ENCODE assay signal across 13 cellular contexts in genomic region chr9:7813030-7813429, GRCh38. TPM values are rescaled to one million over a fixed set of nuclear protein-coding genes. Genes with fewer than 3 reads are reported as not detected.
DNase-seq lines count a peak whose midpoint lies in the region; ATAC-seq and TF ChIP-seq lines count a peak whose summit lies in the region.
"Had no signal": no experiment of that assay in that cellular context is flagged by ENCODE, and none has a peak within 500 bp of the region (broad histone marks: within the 10 kb centered on the region; RNA-seq: fewer than 3 reads in every experiment).

No MANE protein-coding gene starts in this region.

- H3K9ac ChIP-seq in Loucy (ENCODE audit: low read depth, low read length, poor library complexity, severe bottlenecking), result no peak overlapping the region
- H3K9ac ChIP-seq: GM23248 had no signal

- no peaks in the 10 kb centered on the region for H3K79me2 ChIP-seq in Loucy (ENCODE audit: insufficient read depth, low read length)

- no peaks in the 10 kb centered on the region for H4K20me1 ChIP-seq in Loucy (ENCODE audit: insufficient read depth, low read length, poor library complexity, severe bottlenecking)

- H3F3A ChIP-seq in Loucy (ENCODE audit: low read depth), result no peaks in the 10 kb centered on the region

- H3K27me3 Mint-ChIP-seq in activated T-helper 2 cell treated with anti-CD3 and anti-CD28 coated beads, Interferon-gamma antibody, Interleukin-2, Interleukin-4, amounts not matched to agents 10 μg/mL and 5 μg/mL and 100 μg/mL, durations not matched to agents 14 hours and 24 hours and 36 hours (ENCODE audit: low read depth), result peaks cover 9% of the 10 kb centered on the region

- ATAC-seq in left colon, result peak; percentile 70
- no peak for ATAC-seq in stimulated activated effector memory CD8-positive, alpha-beta T cell treated with anti-CD3 and anti-CD28 coated beads, Interleukin-12 subunit alpha, Interleukin-12 subunit beta, amount 100 ng/mL, for 72 hours

- H3K9me3 ChIP-seq in Loucy (ENCODE audit: insufficient read depth, low read depth, low read length), result no peaks in the 10 kb centered on the region
- H3K9me3 ChIP-seq: Caco-2 had no signal

- no peaks in the 10 kb centered on the region for H3K4me1 Mint-ChIP-seq in activated T-helper 2 cell treated with anti-CD3 and anti-CD28 coated beads, Interferon-gamma antibody, Interleukin-2, Interleukin-4, amounts not matched to agents 10 μg/mL and 5 μg/mL and 100 μg/mL, durations not matched to agents 14 hours and 24 hours and 36 hours (ENCODE audit: low read depth)
- no peaks in the 10 kb centered on the region for H3K4me1 Mint-ChIP-seq in stimulated activated effector memory CD8-positive, alpha-beta T cell treated with anti-CD3 and anti-CD28 coated beads, Interleukin-12 subunit alpha, Interleukin-12 subunit beta, amount 100 ng/mL, for 72 hours

- no peaks in the 10 kb centered on the region for H3K27me3 ChIP-seq in Loucy (ENCODE audit: insufficient read depth, low read length, poor library complexity, severe bottlenecking)

- no peaks in the 10 kb centered on the region for H3K9me3 Mint-ChIP-seq in activated T-helper 2 cell treated with anti-CD3 and anti-CD28 coated beads, Interferon-gamma antibody, Interleukin-2, Interleukin-4, amounts not matched to agents 10 μg/mL and 5 μg/mL and 100 μg/mL, durations not matched to agents 14 hours and 24 hours and 36 hours
- H3K9me3 Mint-ChIP-seq in stimulated activated effector memory CD8-positive, alpha-beta T cell treated with anti-CD3 and anti-CD28 coated beads, Interleukin-12 subunit alpha, Interleukin-12 subunit beta, amount 100 ng/mL, for 72 hours, result no peaks in the 10 kb centered on the region
- H3K9me3 Mint-ChIP-seq: CD4-positive, alpha-beta memory T cell had no signal

- peak; percentile 82 for DNase-seq in DMS79 treated with DMSO at 0.1 percent for 48 hours (lab: John Stamatoyannopoulos, UW)
- no peak for DNase-seq in left colon
- no peak for DNase-seq in activated T-helper 2 cell treated with anti-CD3 and anti-CD28 coated beads, Interferon-gamma antibody, Interleukin-2, Interleukin-4, amounts not matched to agents 10 μg/mL and 5 μg/mL and 100 μg/mL, durations not matched to agents 14 hours and 24 hours and 36 hours (ENCODE audit: low spot score)
- DNase-seq in stimulated activated effector memory CD8-positive, alpha-beta T cell treated with anti-CD3 and anti-CD28 coated beads, Interleukin-12 subunit alpha, Interleukin-12 subunit beta, amount 100 ng/mL, for 72 hours (ENCODE audit: low spot score in 2 of 2), result no peak
- no peak for DNase-seq in COLO829 (ENCODE audit: low spot score)
- DNase-seq: C1 segment of cervical spinal cord; Caco-2; CD4-positive, alpha-beta memory T cell; DMS153; GM23248; H7; HCEC 1CT had no signal

- H3K9me2 ChIP-seq in Loucy (replicated peaks; ENCODE audit: low read depth, low read length), result no peaks in the 10 kb centered on the region

- H3K4me3 ChIP-seq in Loucy (ENCODE audit: low read length, poor library complexity, severe bottlenecking), result no peak overlapping the region
- H3K4me3 ChIP-seq: GM23248 had no signal

- TF ChIP-seq CTCF in Loucy (conservative IDR thresholded peaks at IDR 0.05; ENCODE audit: low read length), result no peak

- H3K27ac Mint-ChIP-seq in activated T-helper 2 cell treated with anti-CD3 and anti-CD28 coated beads, Interferon-gamma antibody, Interleukin-2, Interleukin-4, amounts not matched to agents 10 μg/mL and 5 μg/mL and 100 μg/mL, durations not matched to agents 14 hours and 24 hours and 36 hours, result no peak overlapping the region
- no peak overlapping the region for H3K27ac Mint-ChIP-seq in stimulated activated effector memory CD8-positive, alpha-beta T cell treated with anti-CD3 and anti-CD28 coated beads, Interleukin-12 subunit alpha, Interleukin-12 subunit beta, amount 100 ng/mL, for 72 hours
- H3K27ac Mint-ChIP-seq: CD4-positive, alpha-beta memory T cell had no signal

- H3K36me3 Mint-ChIP-seq in activated T-helper 2 cell treated with anti-CD3 and anti-CD28 coated beads, Interferon-gamma antibody, Interleukin-2, Interleukin-4, amounts not matched to agents 10 μg/mL and 5 μg/mL and 100 μg/mL, durations not matched to agents 14 hours and 24 hours and 36 hours (ENCODE audit: low read depth), result no peaks in the 10 kb centered on the region
- H3K36me3 Mint-ChIP-seq in stimulated activated effector memory CD8-positive, alpha-beta T cell treated with anti-CD3 and anti-CD28 coated beads, Interleukin-12 subunit alpha, Interleukin-12 subunit beta, amount 100 ng/mL, for 72 hours, result no peaks in the 10 kb centered on the region
- H3K36me3 Mint-ChIP-seq: CD4-positive, alpha-beta memory T cell had no signal

- intact Hi-C loops in left colon (cut with DNase I, micrococcal nuclease), result no loop called here
- intact Hi-C loops in activated T-helper 2 cell treated with anti-CD3 and anti-CD28 coated beads, Interferon-gamma antibody, Interleukin-2, Interleukin-4, amounts not matched to agents 10 μg/mL and 5 μg/mL and 100 μg/mL, durations not matched to agents 14 hours and 24 hours and 36 hours (cut with micrococcal nuclease), result no loop called here

- peaks cover 3% of the 10 kb centered on the region for H3K4me1 ChIP-seq in Loucy (ENCODE audit: insufficient read depth, low read length, poor library complexity, severe bottlenecking)
- H3K4me1 ChIP-seq: Caco-2 had no signal

- H2AFZ ChIP-seq in Loucy (ENCODE audit: low read length), result peak overlapping the region; percentile 3; the same call in 1 of the 2 replicates
- H2AFZ ChIP-seq: GM23248 had no signal

- H3K4me2 ChIP-seq in Loucy (ENCODE audit: low read depth, low read length, poor library complexity, severe bottlenecking), result no peak overlapping the region

- H3K4me3 Mint-ChIP-seq in activated T-helper 2 cell treated with anti-CD3 and anti-CD28 coated beads, Interferon-gamma antibody, Interleukin-2, Interleukin-4, amounts not matched to agents 10 μg/mL and 5 μg/mL and 100 μg/mL, durations not matched to agents 14 hours and 24 hours and 36 hours (ENCODE audit: low read depth), result no peak overlapping the region
- no peak overlapping the region for H3K4me3 Mint-ChIP-seq in stimulated activated effector memory CD8-positive, alpha-beta T cell treated with anti-CD3 and anti-CD28 coated beads, Interleukin-12 subunit alpha, Interleukin-12 subunit beta, amount 100 ng/mL, for 72 hours
- H3K4me3 Mint-ChIP-seq: CD4-positive, alpha-beta memory T cell had no signal

- no peaks in the 10 kb centered on the region for H3K36me3 ChIP-seq in Loucy (ENCODE audit: insufficient read depth, low read length)

RNA-seq across cellular contexts. Expression of gene DMAC1, which starts 13.5 kb away (rescaled TPM):
- total RNA-seq in left colon, result 10 to 100 TPM; 58.7 to 69.7 TPM
- 50.5 and 51.0 TPM in 2 replicates for total RNA-seq in activated T-helper 2 cell treated with anti-CD3 and anti-CD28 coated beads, Interferon-gamma antibody, Interleukin-2, Interleukin-4, amounts not matched to agents 10 μg/mL and 5 μg/mL and 100 μg/mL, durations not matched to agents 14 hours and 24 hours and 36 hours
